5 cellular contexts compared by ENCODE assay signal in genomic region chr6:13443978-13444377, GRCh38. TPM values are rescaled to one million over a fixed set of nuclear protein-coding genes. Genes with fewer than 3 reads are reported as not detected.
DNase-seq lines count a peak whose midpoint lies in the region; ATAC-seq, FAIRE-seq and TF ChIP-seq lines count a peak whose summit lies in the region.
"Not testable (repeated sequence)": the region's sequence is repeated elsewhere in the genome, so short reads cannot be mapped to it uniquely, and the experiment has no call there.
"Had no signal": no experiment of that assay in that cellular context is flagged by ENCODE, and none has a peak within 500 bp of the region (broad histone marks: within the 10 kb centered on the region; RNA-seq: fewer than 3 reads in every experiment).

No MANE protein-coding gene starts in this region.

- H3K36me3 ChIP-seq in K562 (ENCODE audit: control insufficient read depth, insufficient read depth, low read length); endodermal cell (ENCODE audit: control insufficient read depth, insufficient read depth, low read length); tibial artery: not testable (repeated sequence)

- H3K4me3 ChIP-seq in K562; endodermal cell (ENCODE audit: low read length); tibial artery: not testable (repeated sequence)

- not testable (repeated sequence) for H3K9ac ChIP-seq in K562 (ENCODE audit: insufficient read depth in 1 of 2, low read depth in 2 of 2, low read length in 2 of 2); endodermal cell (ENCODE audit: extremely low read depth, low read length, poor library complexity, severe bottlenecking)

- in situ Hi-C loops in K562 (cut with MboI) = not testable (repeated sequence)

- not testable (repeated sequence) for H3K36me3 Mint-ChIP-seq in endodermal cell (ENCODE audit: low read depth)

- intact Hi-C loops in K562 (cut with micrococcal nuclease); tibial artery (cut with DNase I; ENCODE audit: low total_unique reads): not testable (repeated sequence)

- H3K4me1 Mint-ChIP-seq in endodermal cell = not testable (repeated sequence)

- not testable (repeated sequence) for H3K27me3 Mint-ChIP-seq in endodermal cell (ENCODE audit: insufficient read depth)

- not testable (repeated sequence) for H3K4me3 Mint-ChIP-seq in endodermal cell

- TF ChIP-seq POLR2A in K562 (conservative IDR thresholded peaks at IDR 0.05) = not testable (repeated sequence)

- H3K79me2 ChIP-seq in K562 (ENCODE audit: control insufficient read depth, insufficient read depth, low read length) = not testable (repeated sequence)

- not testable (repeated sequence) for ATAC-seq in K562

- DNase-seq in K562 (ENCODE audit: extremely low read depth in 1 of 4, low spot score in 3 of 4); tibial artery: not testable (repeated sequence)
- DNase-seq in endodermal cell = peak; percentile 10
- peak; percentile 4 for DNase-seq in islet precursor cell

- not testable (repeated sequence) for H3K9me1 ChIP-seq in K562 (ENCODE audit: control insufficient read depth, insufficient read depth, low read length)

- H3K9me3 Mint-ChIP-seq in endodermal cell = not testable (repeated sequence)

- not testable (repeated sequence) for TF ChIP-seq RAD21 in K562 (CRISPR knock-in tag; conservative IDR thresholded peaks at IDR 0.05 in 1 of 2, IDR thresholded peaks at IDR 0.05 in 1 of 2)

- TF ChIP-seq EP300 in K562 (IDR thresholded peaks at IDR 0.05; ENCODE audit: low read length) = not testable (repeated sequence)

- BruUV-seq in K562 (replicated peaks; lab: Mats Ljungman, UMichigan) = not testable (repeated sequence)

- not testable (repeated sequence) for H3K4me2 ChIP-seq in K562 (ENCODE audit: insufficient read depth, low read length)

- H4K20me1 ChIP-seq in K562 (replicated peaks; ENCODE audit: control insufficient read depth, insufficient read depth, low read length) = not testable (repeated sequence)

- not testable (repeated sequence) for H3K27ac Mint-ChIP-seq in endodermal cell

- WGBS in K562 (ENCODE audit: insufficient coverage, low coverage, missing lambda C conversion rate) = 59% methylated on average over 6 of the region's 6 CpGs
- 95 to 100% methylated on average over 5 to 6 of the region's 6 CpGs for WGBS in endodermal cell (ENCODE audit: insufficient coverage in 1 of 2, insufficient read length in 1 of 2), 2 experiments

- CTCF ChIA-PET in K562 (lab: Yijun Ruan, JAX; ENCODE audit: low intra/inter-chr PET ratio) = not testable (repeated sequence)

- H3K27me3 ChIP-seq in K562 (ENCODE audit: control insufficient read depth in 2 of 2, insufficient read depth in 2 of 2, low read length in 2 of 2); endodermal cell (ENCODE audit: control insufficient read depth, insufficient read depth, low read length, poor library complexity, severe bottlenecking); tibial artery: not testable (repeated sequence)

- H2AFZ ChIP-seq in K562 (ENCODE audit: low read depth, low read length) = not testable (repeated sequence)

- not testable (repeated sequence) for H3K27ac ChIP-seq in K562 (ENCODE audit: extremely low read depth, low read depth, low read length); endodermal cell (ENCODE audit: low read depth, low read length)
- H3K27ac ChIP-seq in tibial artery = peak overlapping the region; percentile 71 to 89

- TF ChIP-seq CTCF in K562 (IDR thresholded peaks at IDR 0.05 in 2 of 3, conservative IDR thresholded peaks at IDR 0.05 in 1 of 3; ENCODE audit: insufficient read depth in 2 of 3, low read depth in 1 of 3, low read length in 3 of 3); endodermal cell (conservative IDR thresholded peaks at IDR 0.05); tibial artery (IDR thresholded peaks at IDR 0.05): not testable (repeated sequence)

- POLR2A ChIA-PET in K562 (lab: Yijun Ruan, JAX) = interaction anchor here (1.1 kb wide), 1 partner anchor 9 kb away, joined by 5 read pairs; no protein-coding TSS in a partner anchor

- FAIRE-seq in K562 (lab: Jason Lieb, UNC) = not testable (repeated sequence)

- not testable (repeated sequence) for H3K4me1 ChIP-seq in K562 (replicated peaks in 1 of 2; ENCODE audit: control insufficient read depth in 2 of 2, insufficient read depth in 2 of 2, low read length in 2 of 2); endodermal cell (ENCODE audit: control insufficient read depth, insufficient read depth, low read length)
- peaks cover 0 to 79% (median 43%) of the 10 kb centered on the region in 4 donors for H3K4me1 ChIP-seq in tibial artery

- not testable (repeated sequence) for H3K9me3 ChIP-seq in K562 (replicated peaks; ENCODE audit: control insufficient read depth, insufficient read depth, low read depth, low read length); endodermal cell (ENCODE audit: control insufficient read depth, low read length); tibial artery

TF ChIP-seq in K562, 482 proteins besides CTCF, POLR2A, EP300 and RAD21:
- TF ChIP-seq BCOR (IDR thresholded peaks at IDR 0.05) (0 out of 2 replicates have a peak, but pooled peaks have one; percentile 10), ZNF146 (CRISPR knock-in tag; IDR thresholded peaks at IDR 0.05; ENCODE audit: unreplicated experiment) (peak; percentile 81), ZBTB33 (CRISPR knock-in tag; IDR thresholded peaks at IDR 0.05) (peak; percentile 56)

RNA-seq across cellular contexts. Expression of gene GFOD1, which starts 43.4 kb away (rescaled TPM):
- total RNA-seq in K562 (2011; cell fraction: chromatin; rRNA removed; ENCODE audit: low replicate concordance) = 13.1 and 17.7 TPM in 2 replicates
- total RNA-seq in K562 (2011; cell fraction: nucleolus; rRNA removed) = 8.6 and 9.2 TPM in 2 replicates
- total RNA-seq in K562 (2011; cell fraction: nucleoplasm; rRNA removed) = 12.8 and 23.1 TPM in 2 replicates
- total RNA-seq in K562 (2014; rRNA removed) (8.3 and 10.3 TPM in 2 replicates), K562 (2014; rRNA removed; fragmentation: Illumina TruSeq; extraction: Trizol) (10.8 and 11.0 TPM in 2 replicates), K562 (2015; rRNA removed; fragmentation: Illumina TruSeq; extraction: Trizol) (10.5 and 10.8 TPM in 2 replicates), K562 (2021) (10.3 and 12.0 TPM in 2 replicates), endodermal cell (1 to 10 TPM in 1 of 2 donors, under 1 TPM in 1; 0.71 to 1.9 TPM)
- polyA plus RNA-seq in K562 (2011; rRNA removed) (3.6 and 3.8 TPM in 2 replicates), K562 (2014; fragmentation: Illumina TruSeq; extraction: Trizol) (7.4 and 8.0 TPM in 2 replicates), K562 (2014; fragmentation: Nextera tagmentation; extraction: Ambion mirVana) (1 to 10 TPM; 5.4 to 5.9 TPM), K562 (2014; rRNA removed) (7.0 and 8.2 TPM in 2 replicates)
- polyA plus RNA-seq in K562 (2011; cell fraction: cytosol; rRNA removed) = 3.0 and 4.7 TPM in 2 replicates
- polyA plus RNA-seq in K562 (2011; cell fraction: nucleus; rRNA removed) = 3.3 and 5.0 TPM in 2 replicates
- 3.6 and 6.6 TPM in 2 replicates for polyA plus RNA-seq in K562 (2012)
- polyA minus RNA-seq in K562 (2011; rRNA and poly(A)+ RNA removed) = 7.9 and 8.5 TPM in 2 replicates
- polyA minus RNA-seq in K562 (2011; cell fraction: cytosol; rRNA and poly(A)+ RNA removed) = 3.9 and 7.1 TPM in 2 replicates
- 8.1 and 9.6 TPM in 2 replicates for polyA minus RNA-seq in K562 (2011; cell fraction: nucleus; rRNA and poly(A)+ RNA removed)
- polyA plus RNA-seq in endodermal cell (2013, experiment 1 of 2) = 1.6 TPM
- polyA plus RNA-seq in endodermal cell (2013, experiment 2 of 2) = 1.5 TPM
- total RNA-seq: G401 had no signal
